Comparison of ENCODE assay signal across 15 cellular contexts in genomic region chr20:47768016-47768953, GRCh38. TPM values are rescaled to one million over a fixed set of nuclear protein-coding genes. Genes with fewer than 3 reads are reported as not detected.
DNase-seq lines count a peak whose midpoint lies in the region; ATAC-seq and TF ChIP-seq lines count a peak whose summit lies in the region.
"Had no signal": no experiment of that assay in that cellular context is flagged by ENCODE, and none has a peak within 500 bp of the region (broad histone marks: within the 10 kb centered on the region; RNA-seq: fewer than 3 reads in every experiment).

No MANE protein-coding gene starts in this region.

- H3K4me1 Mint-ChIP-seq in osteocyte (ENCODE audit: unreplicated experiment), result peaks cover 3% of the 10 kb centered on the region
- H3K4me1 Mint-ChIP-seq: activated naive CD4-positive, alpha-beta T cell treated with anti-CD3 and anti-CD28 coated beads, Interleukin-2, amount 10 ng/mL, durations not matched to agents 7 days and 5 days had no signal

- DNase-seq in Right ventricle myocardium superior (peak; percentile 65), Right ventricle myocardium inferior (ENCODE audit: missing footprints) (no peak), heart right ventricle (peak; percentile 38 to 40), omental fat pad (ENCODE audit: low spot score) (no peak), OCI-M1 (lab: John Stamatoyannopoulos, UW) (no peak), NCI-H146 treated with DMSO at 0.1 percent for 48 hours (lab: John Stamatoyannopoulos, UW; ENCODE audit: unreplicated experiment) (no peak), osteocyte (ENCODE audit: extremely low spot score, unreplicated experiment) (no peak), NCI-H510A treated with DMSO at 0.1 percent for 48 hours (lab: John Stamatoyannopoulos, UW) (no peak)
- DNase-seq: activated naive CD4-positive, alpha-beta T cell treated with anti-CD3 and anti-CD28 coated beads, Interleukin-2, amount 10 ng/mL, durations not matched to agents 7 days and 5 days; Karpas-422; midbrain; retina; T-helper 2 cell had no signal

- intact Hi-C loops in Right ventricle myocardium superior (cut with DNase I) (no loop called here), Right ventricle myocardium inferior (cut with DNase I) (no loop called here), heart right ventricle (cut with DNase I) (loop anchor here in 1 of 10 donors (2.0 kb wide), 1 partner anchor 19 kb away; no protein-coding TSS in a partner anchor)

- peak overlapping the region in 7 of 10 donors; percentile 23 to 84 (median 44) for H3K27ac ChIP-seq in heart right ventricle
- H3K27ac ChIP-seq: A549 had no signal

- peaks cover 2% of the 10 kb centered on the region for H3K36me3 Mint-ChIP-seq in osteocyte (ENCODE audit: unreplicated experiment)
- H3K36me3 Mint-ChIP-seq: activated naive CD4-positive, alpha-beta T cell treated with anti-CD3 and anti-CD28 coated beads, Interleukin-2, amount 10 ng/mL, durations not matched to agents 7 days and 5 days had no signal

- H3K9me3 ChIP-seq in heart right ventricle, result peaks cover 0 to 8% (median 0%) of the 10 kb centered on the region in 11 donors

- peaks cover 0 to 15% (median 5%) of the 10 kb centered on the region in 7 donors for H3K27me3 ChIP-seq in heart right ventricle

- H3K4me1 ChIP-seq in heart right ventricle, result peaks cover 0 to 78% (median 40%) of the 10 kb centered on the region in 9 donors
- H3K4me1 ChIP-seq: A549 had no signal

- H3K9me3 Mint-ChIP-seq in osteocyte (ENCODE audit: unreplicated experiment), result no peaks in the 10 kb centered on the region
- H3K9me3 Mint-ChIP-seq: activated naive CD4-positive, alpha-beta T cell treated with anti-CD3 and anti-CD28 coated beads, Interleukin-2, amount 10 ng/mL, durations not matched to agents 7 days and 5 days had no signal

- H3K27ac Mint-ChIP-seq in osteocyte (ENCODE audit: unreplicated experiment), result no peak overlapping the region
- H3K27ac Mint-ChIP-seq: activated naive CD4-positive, alpha-beta T cell treated with anti-CD3 and anti-CD28 coated beads, Interleukin-2, amount 10 ng/mL, durations not matched to agents 7 days and 5 days had no signal

- WGBS in heart right ventricle, 2 donors, result 64 to 65% methylated on average over 17 of the region's 17 CpGs

- H3K36me3 ChIP-seq in heart right ventricle, result peaks cover 0 to 9% (median 0%) of the 10 kb centered on the region in 9 donors

- TF ChIP-seq CTCF in heart right ventricle (IDR thresholded peaks at IDR 0.05) (no peak), omental fat pad (IDR thresholded peaks at IDR 0.05) (no peak), osteocyte (IDR thresholded peaks at IDR 0.05) (no peak)

- ATAC-seq in Right ventricle myocardium superior (ENCODE audit: poor library complexity) (peak; percentile 30), Right ventricle myocardium inferior (no peak), heart right ventricle (peak; percentile 20 to 68 (median 47)), omental fat pad (ENCODE audit: low FRiP score) (peak; percentile 87)
- ATAC-seq: A549, esophagus mucosa had no signal

- no peak overlapping the region for H3K4me3 Mint-ChIP-seq in osteocyte (ENCODE audit: unreplicated experiment)
- H3K4me3 Mint-ChIP-seq: activated naive CD4-positive, alpha-beta T cell treated with anti-CD3 and anti-CD28 coated beads, Interleukin-2, amount 10 ng/mL, durations not matched to agents 7 days and 5 days had no signal

- peaks cover 33% of the 10 kb centered on the region for H3K27me3 Mint-ChIP-seq in osteocyte (ENCODE audit: unreplicated experiment)

- H3K4me3 ChIP-seq in heart right ventricle, result no peak overlapping the region
- H3K4me3 ChIP-seq: A549 had no signal

RNA-seq across cellular contexts. Expression of gene SULF2, which starts 17.0 kb away (rescaled TPM):
- total RNA-seq in Right ventricle myocardium superior, result 32.0 TPM
- total RNA-seq in Right ventricle myocardium inferior, result 29.5 TPM
- total RNA-seq in heart right ventricle, result 10 to 100 TPM; 16.7 to 39.9 (median 26.4) TPM
- 10 to 100 TPM; 21.0 to 40.6 TPM for polyA plus RNA-seq in heart right ventricle
- 100 to 1,000 TPM in 1 of 4 donors, 10 to 100 TPM in 3; 51.8 to 100 (median 68.1) TPM for total RNA-seq in omental fat pad
- 39.1 and 40.4 TPM in 2 replicates for total RNA-seq in osteocyte

Comparison
In these comparisons a context has a peak if more than half of its experiments do, and no peak if none do; other contexts are left out.
1. DNase-seq: peak in Right ventricle myocardium superior (single experiment) and heart right ventricle (2 of 2); none in Right ventricle myocardium inferior (single experiment), omental fat pad (single experiment), OCI-M1 (single experiment), NCI-H146 treated with DMSO at 0.1 percent for 48 hours (single experiment), osteocyte (single experiment) and NCI-H510A treated with DMSO at 0.1 percent for 48 hours (single experiment).